Comparison of ENCODE assay signal across 1 cellular context in the genomic region with DNA sequence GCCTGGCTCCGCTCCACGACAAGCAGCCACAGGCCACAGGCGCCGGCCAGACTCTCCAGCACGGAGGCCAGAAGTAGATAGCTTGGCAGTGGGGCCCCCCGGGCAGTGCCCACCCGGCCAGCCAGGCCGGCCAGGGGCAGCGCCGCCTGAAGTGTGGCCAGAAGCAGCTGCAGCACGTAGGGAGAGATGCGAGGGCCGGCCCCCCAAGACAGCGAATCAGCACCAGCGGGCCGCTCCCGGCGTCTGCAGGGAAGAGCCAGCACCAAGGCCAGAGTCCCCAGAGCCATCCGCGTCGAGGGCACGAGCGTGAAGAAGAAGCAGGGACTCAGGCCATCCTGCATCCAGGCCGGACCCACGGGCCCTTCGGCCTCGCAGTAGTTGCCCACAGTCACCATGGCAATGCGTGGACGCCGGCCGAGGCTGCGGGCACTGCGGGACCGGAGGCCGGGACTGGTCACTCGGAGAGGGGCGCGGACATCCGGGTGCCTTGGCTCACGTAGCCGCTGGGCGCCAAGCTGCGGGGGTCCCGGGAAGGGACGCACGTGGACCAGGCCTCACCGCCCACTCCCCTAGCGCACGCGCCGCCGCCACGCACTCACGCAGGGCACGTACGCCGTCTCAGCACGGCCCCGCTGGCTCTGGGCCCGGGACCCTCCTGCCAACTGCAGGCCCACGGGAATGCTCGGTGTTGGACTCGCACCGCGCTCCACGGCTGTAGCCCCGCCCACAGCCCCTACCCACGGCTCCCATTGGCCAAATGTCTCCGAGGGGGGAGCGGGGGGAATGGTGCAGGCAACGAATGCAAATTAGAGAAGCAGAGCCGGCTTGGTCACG.
TF ChIP-seq lines count a peak whose summit lies in the region.

A gene (minus strand): TSS at position 680 of the 834 bp plus-strand sequence. CDS start 285 bp downstream, at position 395.

TF ChIP-seq in HepG2, 621 proteins besides CTCF, POLR2A, EP300 and RAD21 (continued from another document and continues in another):
- TF ChIP-seq FOXP1 (IDR thresholded peaks at IDR 0.05) (no peak), FOXP1 (CRISPR knock-in tag; IDR thresholded peaks at IDR 0.05) (no peak), ZFAT (CRISPR knock-in tag; conservative IDR thresholded peaks at IDR 0.05) (0 out of 2 replicates have a peak, but pooled peaks have one; percentile 45), GTF2F1 (IDR thresholded peaks at IDR 0.05; ENCODE audit: low read length) (peak; percentile 19; the same call in 1 of the 2 replicates), ZNF274 (CRISPR knock-in tag; IDR thresholded peaks at IDR 0.05) (peak; percentile 99), SPEN (CRISPR knock-in tag; IDR thresholded peaks at IDR 0.05; ENCODE audit: low read depth) (peak; percentile 98), CENPX (CRISPR knock-in tag; IDR thresholded peaks at IDR 0.05) (no peak), ZNF83 (CRISPR knock-in tag; IDR thresholded peaks at IDR 0.05; ENCODE audit: borderline replicate concordance) (peak; percentile 82; the same call in 1 of the 2 replicates), ZNF749 (CRISPR knock-in tag; IDR thresholded peaks at IDR 0.05; ENCODE audit: borderline replicate concordance) (peak; percentile 94), ZNF790 (CRISPR knock-in tag; IDR thresholded peaks at IDR 0.05; ENCODE audit: borderline replicate concordance) (peak; percentile 96), KLF15 (CRISPR knock-in tag; IDR thresholded peaks at IDR 0.05; ENCODE audit: borderline replicate concordance) (peak; percentile 64; the same call in 1 of the 2 replicates), PCBP2 (optimal IDR thresholded peaks at IDR 0.05; ENCODE audit: low read depth, low read length, poor library complexity, severe bottlenecking) (no peak), ZNF703 (CRISPR knock-in tag; IDR thresholded peaks at IDR 0.05; ENCODE audit: borderline replicate concordance) (peak; percentile 84; the same call in 1 of the 2 replicates), ZNF567 (CRISPR knock-in tag; IDR thresholded peaks at IDR 0.05; ENCODE audit: borderline replicate concordance) (no peak), MAFK (conservative IDR thresholded peaks at IDR 0.05 in 1 of 2, IDR thresholded peaks at IDR 0.05 in 1 of 2; ENCODE audit: low read length in 2 of 2) (no peak), ZNF3 (CRISPR knock-in tag; IDR thresholded peaks at IDR 0.05) (0 out of 2 replicates have a peak, but pooled peaks have one; percentile 15), NR2F6 (IDR thresholded peaks at IDR 0.05) (no peak), NR2F6 (CRISPR knock-in tag; IDR thresholded peaks at IDR 0.05) (no peak), MZF1 (CRISPR knock-in tag; IDR thresholded peaks at IDR 0.05; ENCODE audit: borderline replicate concordance) (no peak; the same call in 1 of the 2 replicates), ZNF839 (CRISPR knock-in tag; IDR thresholded peaks at IDR 0.05; ENCODE audit: borderline replicate concordance) (no peak), ELF4 (CRISPR knock-in tag; IDR thresholded peaks at IDR 0.05; ENCODE audit: borderline replicate concordance) (peak; percentile 24; the same call in 1 of the 2 replicates), ZSCAN21 (CRISPR knock-in tag; IDR thresholded peaks at IDR 0.05; ENCODE audit: borderline replicate concordance) (peak; percentile 98), RCOR2 (CRISPR knock-in tag; IDR thresholded peaks at IDR 0.05) (0 out of 2 replicates have a peak, but pooled peaks have one; percentile 37), MXI1 (IDR thresholded peaks at IDR 0.05; ENCODE audit: borderline replicate concordance, low read depth, low read length) (no peak; the same call in 1 of the 3 replicates), NFYB (CRISPR knock-in tag; IDR thresholded peaks at IDR 0.05) (peak; percentile 86), CC2D1A (CRISPR knock-in tag; IDR thresholded peaks at IDR 0.05) (no peak), ZBTB8A (CRISPR knock-in tag; IDR thresholded peaks at IDR 0.05; ENCODE audit: borderline replicate concordance, low read depth) (no peak; the same call in 1 of the 2 replicates), TBX3 (IDR thresholded peaks at IDR 0.05; ENCODE audit: borderline replicate concordance) (peak; percentile 33; the same call in 1 of the 2 replicates), ZFP62 (CRISPR knock-in tag; IDR thresholded peaks at IDR 0.05) (no peak), MAFG (CRISPR knock-in tag; IDR thresholded peaks at IDR 0.05) (no peak; the same call in 1 of the 2 replicates), SATB2 (CRISPR knock-in tag; IDR thresholded peaks at IDR 0.05) (peak; percentile 90; the same call in 1 of the 2 replicates), ZNF605 (CRISPR knock-in tag; IDR thresholded peaks at IDR 0.05) (peak; percentile 82), ZNF460 (CRISPR knock-in tag; IDR thresholded peaks at IDR 0.05; ENCODE audit: borderline replicate concordance) (no peak; the same call in 1 of the 2 replicates), MED8 (CRISPR knock-in tag; IDR thresholded peaks at IDR 0.05; ENCODE audit: insufficient replicate concordance) (peak; percentile 93)
- TF ChIP-seq, protein P1, sequence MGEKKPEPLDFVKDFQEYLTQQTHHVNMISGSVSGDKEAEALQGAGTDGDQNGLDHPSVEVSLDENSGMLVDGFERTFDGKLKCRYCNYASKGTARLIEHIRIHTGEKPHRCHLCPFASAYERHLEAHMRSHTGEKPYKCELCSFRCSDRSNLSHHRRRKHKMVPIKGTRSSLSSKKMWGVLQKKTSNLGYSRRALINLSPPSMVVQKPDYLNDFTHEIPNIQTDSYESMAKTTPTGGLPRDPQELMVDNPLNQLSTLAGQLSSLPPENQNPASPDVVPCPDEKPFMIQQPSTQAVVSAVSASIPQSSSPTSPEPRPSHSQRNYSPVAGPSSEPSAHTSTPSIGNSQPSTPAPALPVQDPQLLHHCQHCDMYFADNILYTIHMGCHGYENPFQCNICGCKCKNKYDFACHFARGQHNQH (CRISPR knock-in tag; IDR thresholded peaks at IDR 0.05) = peak; percentile 94
- TF ChIP-seq, protein P2, sequence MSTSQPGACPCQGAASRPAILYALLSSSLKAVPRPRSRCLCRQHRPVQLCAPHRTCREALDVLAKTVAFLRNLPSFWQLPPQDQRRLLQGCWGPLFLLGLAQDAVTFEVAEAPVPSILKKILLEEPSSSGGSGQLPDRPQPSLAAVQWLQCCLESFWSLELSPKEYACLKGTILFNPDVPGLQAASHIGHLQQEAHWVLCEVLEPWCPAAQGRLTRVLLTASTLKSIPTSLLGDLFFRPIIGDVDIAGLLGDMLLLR (CRISPR knock-in tag; IDR thresholded peaks at IDR 0.05) = peak; percentile 100
- TF ChIP-seq, protein P3, sequence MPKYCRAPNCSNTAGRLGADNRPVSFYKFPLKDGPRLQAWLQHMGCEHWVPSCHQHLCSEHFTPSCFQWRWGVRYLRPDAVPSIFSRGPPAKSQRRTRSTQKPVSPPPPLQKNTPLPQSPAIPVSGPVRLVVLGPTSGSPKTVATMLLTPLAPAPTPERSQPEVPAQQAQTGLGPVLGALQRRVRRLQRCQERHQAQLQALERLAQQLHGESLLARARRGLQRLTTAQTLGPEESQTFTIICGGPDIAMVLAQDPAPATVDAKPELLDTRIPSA (CRISPR knock-in tag; IDR thresholded peaks at IDR 0.05; ENCODE audit: borderline replicate concordance) = no peak
- TF ChIP-seq, protein P4, sequence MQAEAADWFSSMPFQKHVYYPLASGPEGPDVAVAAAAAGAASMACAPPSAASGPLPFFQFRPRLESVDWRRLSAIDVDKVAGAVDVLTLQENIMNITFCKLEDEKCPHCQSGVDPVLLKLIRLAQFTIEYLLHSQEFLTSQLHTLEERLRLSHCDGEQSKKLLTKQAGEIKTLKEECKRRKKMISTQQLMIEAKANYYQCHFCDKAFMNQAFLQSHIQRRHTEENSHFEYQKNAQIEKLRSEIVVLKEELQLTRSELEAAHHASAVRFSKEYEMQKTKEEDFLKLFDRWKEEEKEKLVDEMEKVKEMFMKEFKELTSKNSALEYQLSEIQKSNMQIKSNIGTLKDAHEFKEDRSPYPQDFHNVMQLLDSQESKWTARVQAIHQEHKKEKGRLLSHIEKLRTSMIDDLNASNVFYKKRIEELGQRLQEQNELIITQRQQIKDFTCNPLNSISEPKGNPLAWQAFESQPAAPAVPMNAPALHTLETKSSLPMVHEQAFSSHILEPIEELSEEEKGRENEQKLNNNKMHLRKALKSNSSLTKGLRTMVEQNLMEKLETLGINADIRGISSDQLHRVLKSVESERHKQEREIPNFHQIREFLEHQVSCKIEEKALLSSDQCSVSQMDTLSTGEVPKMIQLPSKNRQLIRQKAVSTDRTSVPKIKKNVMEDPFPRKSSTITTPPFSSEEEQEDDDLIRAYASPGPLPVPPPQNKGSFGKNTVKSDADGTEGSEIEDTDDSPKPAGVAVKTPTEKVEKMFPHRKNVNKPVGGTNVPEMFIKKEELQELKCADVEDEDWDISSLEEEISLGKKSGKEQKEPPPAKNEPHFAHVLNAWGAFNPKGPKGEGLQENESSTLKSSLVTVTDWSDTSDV (CRISPR knock-in tag; IDR thresholded peaks at IDR 0.05) = no peak; the same call in none of the 2 replicates
- TF ChIP-seq, protein P5, sequence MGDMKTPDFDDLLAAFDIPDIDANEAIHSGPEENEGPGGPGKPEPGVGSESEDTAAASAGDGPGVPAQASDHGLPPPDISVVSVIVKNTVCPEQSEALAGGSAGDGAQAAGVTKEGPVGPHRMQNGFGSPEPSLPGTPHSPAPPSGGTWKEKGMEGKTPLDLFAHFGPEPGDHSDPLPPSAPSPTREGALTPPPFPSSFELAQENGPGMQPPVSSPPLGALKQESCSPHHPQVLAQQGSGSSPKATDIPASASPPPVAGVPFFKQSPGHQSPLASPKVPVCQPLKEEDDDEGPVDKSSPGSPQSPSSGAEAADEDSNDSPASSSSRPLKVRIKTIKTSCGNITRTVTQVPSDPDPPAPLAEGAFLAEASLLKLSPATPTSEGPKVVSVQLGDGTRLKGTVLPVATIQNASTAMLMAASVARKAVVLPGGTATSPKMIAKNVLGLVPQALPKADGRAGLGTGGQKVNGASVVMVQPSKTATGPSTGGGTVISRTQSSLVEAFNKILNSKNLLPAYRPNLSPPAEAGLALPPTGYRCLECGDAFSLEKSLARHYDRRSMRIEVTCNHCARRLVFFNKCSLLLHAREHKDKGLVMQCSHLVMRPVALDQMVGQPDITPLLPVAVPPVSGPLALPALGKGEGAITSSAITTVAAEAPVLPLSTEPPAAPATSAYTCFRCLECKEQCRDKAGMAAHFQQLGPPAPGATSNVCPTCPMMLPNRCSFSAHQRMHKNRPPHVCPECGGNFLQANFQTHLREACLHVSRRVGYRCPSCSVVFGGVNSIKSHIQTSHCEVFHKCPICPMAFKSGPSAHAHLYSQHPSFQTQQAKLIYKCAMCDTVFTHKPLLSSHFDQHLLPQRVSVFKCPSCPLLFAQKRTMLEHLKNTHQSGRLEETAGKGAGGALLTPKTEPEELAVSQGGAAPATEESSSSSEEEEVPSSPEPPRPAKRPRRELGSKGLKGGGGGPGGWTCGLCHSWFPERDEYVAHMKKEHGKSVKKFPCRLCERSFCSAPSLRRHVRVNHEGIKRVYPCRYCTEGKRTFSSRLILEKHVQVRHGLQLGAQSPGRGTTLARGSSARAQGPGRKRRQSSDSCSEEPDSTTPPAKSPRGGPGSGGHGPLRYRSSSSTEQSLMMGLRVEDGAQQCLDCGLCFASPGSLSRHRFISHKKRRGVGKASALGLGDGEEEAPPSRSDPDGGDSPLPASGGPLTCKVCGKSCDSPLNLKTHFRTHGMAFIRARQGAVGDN (CRISPR knock-in tag; IDR thresholded peaks at IDR 0.05) = peak; percentile 99
- TF ChIP-seq, protein P6, sequence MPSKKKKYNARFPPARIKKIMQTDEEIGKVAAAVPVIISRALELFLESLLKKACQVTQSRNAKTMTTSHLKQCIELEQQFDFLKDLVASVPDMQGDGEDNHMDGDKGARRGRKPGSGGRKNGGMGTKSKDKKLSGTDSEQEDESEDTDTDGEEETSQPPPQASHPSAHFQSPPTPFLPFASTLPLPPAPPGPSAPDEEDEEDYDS (CRISPR knock-in tag; IDR thresholded peaks at IDR 0.05) = peak; percentile 90
- TF ChIP-seq, protein P7, sequence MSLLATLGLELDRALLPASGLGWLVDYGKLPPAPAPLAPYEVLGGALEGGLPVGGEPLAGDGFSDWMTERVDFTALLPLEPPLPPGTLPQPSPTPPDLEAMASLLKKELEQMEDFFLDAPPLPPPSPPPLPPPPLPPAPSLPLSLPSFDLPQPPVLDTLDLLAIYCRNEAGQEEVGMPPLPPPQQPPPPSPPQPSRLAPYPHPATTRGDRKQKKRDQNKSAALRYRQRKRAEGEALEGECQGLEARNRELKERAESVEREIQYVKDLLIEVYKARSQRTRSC (CRISPR knock-in tag; IDR thresholded peaks at IDR 0.05; ENCODE audit: low read depth) = 0 out of 2 replicates have a peak, but pooled peaks have one; percentile 84
- TF ChIP-seq, protein P8, sequence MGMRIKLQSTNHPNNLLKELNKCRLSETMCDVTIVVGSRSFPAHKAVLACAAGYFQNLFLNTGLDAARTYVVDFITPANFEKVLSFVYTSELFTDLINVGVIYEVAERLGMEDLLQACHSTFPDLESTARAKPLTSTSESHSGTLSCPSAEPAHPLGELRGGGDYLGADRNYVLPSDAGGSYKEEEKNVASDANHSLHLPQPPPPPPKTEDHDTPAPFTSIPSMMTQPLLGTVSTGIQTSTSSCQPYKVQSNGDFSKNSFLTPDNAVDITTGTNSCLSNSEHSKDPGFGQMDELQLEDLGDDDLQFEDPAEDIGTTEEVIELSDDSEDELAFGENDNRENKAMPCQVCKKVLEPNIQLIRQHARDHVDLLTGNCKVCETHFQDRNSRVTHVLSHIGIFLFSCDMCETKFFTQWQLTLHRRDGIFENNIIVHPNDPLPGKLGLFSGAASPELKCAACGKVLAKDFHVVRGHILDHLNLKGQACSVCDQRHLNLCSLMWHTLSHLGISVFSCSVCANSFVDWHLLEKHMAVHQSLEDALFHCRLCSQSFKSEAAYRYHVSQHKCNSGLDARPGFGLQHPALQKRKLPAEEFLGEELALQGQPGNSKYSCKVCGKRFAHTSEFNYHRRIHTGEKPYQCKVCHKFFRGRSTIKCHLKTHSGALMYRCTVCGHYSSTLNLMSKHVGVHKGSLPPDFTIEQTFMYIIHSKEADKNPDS (CRISPR knock-in tag; IDR thresholded peaks at IDR 0.05) = peak; percentile 87; the same call in 1 of the 2 replicates
- TF ChIP-seq, protein P9, sequence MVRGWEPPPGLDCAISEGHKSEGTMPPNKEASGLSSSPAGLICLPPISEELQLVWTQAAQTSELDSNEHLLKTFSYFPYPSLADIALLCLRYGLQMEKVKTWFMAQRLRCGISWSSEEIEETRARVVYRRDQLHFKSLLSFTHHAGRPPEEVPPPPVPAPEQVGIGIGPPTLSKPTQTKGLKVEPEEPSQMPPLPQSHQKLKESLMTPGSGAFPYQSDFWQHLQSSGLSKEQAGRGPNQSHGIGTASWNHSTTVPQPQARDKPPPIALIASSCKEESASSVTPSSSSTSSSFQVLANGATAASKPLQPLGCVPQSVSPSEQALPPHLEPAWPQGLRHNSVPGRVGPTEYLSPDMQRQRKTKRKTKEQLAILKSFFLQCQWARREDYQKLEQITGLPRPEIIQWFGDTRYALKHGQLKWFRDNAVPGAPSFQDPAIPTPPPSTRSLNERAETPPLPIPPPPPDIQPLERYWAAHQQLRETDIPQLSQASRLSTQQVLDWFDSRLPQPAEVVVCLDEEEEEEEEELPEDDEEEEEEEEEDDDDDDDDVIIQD (CRISPR knock-in tag; IDR thresholded peaks at IDR 0.05; ENCODE audit: low read depth) = peak; percentile 49; the same call in 1 of the 2 replicates
- TF ChIP-seq, protein P10, sequence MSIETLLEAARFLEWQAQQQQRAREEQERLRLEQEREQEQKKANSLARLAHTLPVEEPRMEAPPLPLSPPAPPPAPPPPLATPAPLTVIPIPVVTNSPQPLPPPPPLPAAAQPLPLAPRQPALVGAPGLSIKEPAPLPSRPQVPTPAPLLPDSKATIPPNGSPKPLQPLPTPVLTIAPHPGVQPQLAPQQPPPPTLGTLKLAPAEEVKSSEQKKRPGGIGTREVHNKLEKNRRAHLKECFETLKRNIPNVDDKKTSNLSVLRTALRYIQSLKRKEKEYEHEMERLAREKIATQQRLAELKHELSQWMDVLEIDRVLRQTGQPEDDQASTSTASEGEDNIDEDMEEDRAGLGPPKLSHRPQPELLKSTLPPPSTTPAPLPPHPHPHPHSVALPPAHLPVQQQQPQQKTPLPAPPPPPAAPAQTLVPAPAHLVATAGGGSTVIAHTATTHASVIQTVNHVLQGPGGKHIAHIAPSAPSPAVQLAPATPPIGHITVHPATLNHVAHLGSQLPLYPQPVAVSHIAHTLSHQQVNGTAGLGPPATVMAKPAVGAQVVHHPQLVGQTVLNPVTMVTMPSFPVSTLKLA (IDR thresholded peaks at IDR 0.05) = peak; percentile 67
